9 cellular contexts compared by ENCODE assay signal in the genomic region with DNA sequence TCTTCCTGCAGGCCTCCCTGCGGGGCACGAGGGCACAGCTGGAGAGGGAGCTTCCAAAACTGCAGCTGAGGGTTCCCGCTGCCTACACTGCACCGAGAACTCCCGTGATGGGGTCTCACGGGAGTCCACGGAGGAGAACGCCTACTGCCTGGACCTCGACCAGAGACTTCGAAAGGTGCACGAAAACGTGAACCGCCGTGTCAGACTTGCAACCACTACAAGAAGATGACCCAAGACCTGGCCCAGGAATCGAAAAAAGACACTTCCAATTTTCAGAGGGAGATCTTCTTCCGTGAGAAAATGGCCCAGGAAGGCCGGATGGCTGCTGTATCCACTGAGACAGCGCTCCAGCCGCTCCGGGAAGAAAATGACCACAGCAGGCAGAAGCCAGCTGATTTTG. TPM values are rescaled to one million over a fixed set of nuclear protein-coding genes. Genes with fewer than 3 reads are reported as not detected.
"Had no signal": no experiment of that assay in that cellular context is flagged by ENCODE, and none has a peak within 500 bp of the region (broad histone marks: within the 10 kb centered on the region; RNA-seq: fewer than 3 reads in every experiment).

No MANE protein-coding gene starts in this region.

- H3K9me3 ChIP-seq: HAP-1 had no signal

- H3K36me3 ChIP-seq: HAP-1 had no signal

- H2AFZ ChIP-seq: GM23248, GM23338 had no signal

- H3K4me2 ChIP-seq: GM23338 had no signal

- H3K4me3 ChIP-seq: GM23248, GM23338, HAP-1 had no signal

- DNase-seq: GM23248, GOT3, H7, H9, HCEC 1CT, HFFc6 had no signal

- H3K9ac ChIP-seq: GM23248 had no signal

- H3K4me1 ChIP-seq: HAP-1 had no signal

- H3K27ac ChIP-seq: GM23248 had no signal

RNA-seq across cellular contexts. Expression of a gene that starts 52.9 kb away (rescaled TPM):
- total RNA-seq: GM23248, GM23338, H7 had no signal
- polyA plus RNA-seq: GM23248, H1 had no signal
